34 cellular contexts compared by ENCODE assay signal in genomic region chr5:73599378-73599777, GRCh38. TPM values are rescaled to one million over a fixed set of nuclear protein-coding genes. Genes with fewer than 3 reads are reported as not detected.
"Had no signal": no experiment of that assay in that cellular context is flagged by ENCODE, and none has a peak within 500 bp of the region (broad histone marks: within the 10 kb centered on the region; RNA-seq: fewer than 3 reads in every experiment).

No MANE protein-coding gene starts in this region.

- H3K4me1 ChIP-seq: adrenal gland, body of pancreas, breast epithelium had no signal

- H3K27ac ChIP-seq: adrenal gland, body of pancreas, brain microvascular endothelial cell, breast epithelium, VCaP had no signal

- H3K36me3 ChIP-seq: adrenal gland, brain microvascular endothelial cell, breast epithelium had no signal

- H3K4me3 ChIP-seq: adrenal gland, body of pancreas, breast epithelium had no signal

- FAIRE-seq: astrocyte, TTC549 had no signal

- DNase-seq: activated B cell treated with CpG ODN at 0.5 μM for 24 hours; activated CD4-positive, alpha-beta memory T cell treated with anti-CD3 and anti-CD28 coated beads for 36 hours; activated CD4-positive, alpha-beta T cell treated with anti-CD3 and anti-CD28 coated beads for 4 hours; activated CD4-positive, alpha-beta T cell treated with anti-CD3 and anti-CD28 coated beads, Interleukin-2, amount 10 ng/mL, durations not matched to agents 24 days and 14 days; activated CD4-positive, alpha-beta T cell treated with anti-CD3 and anti-CD28 coated beads, Interleukin-2, amount 50 U/mL, for 1 hour; activated CD4-positive, alpha-beta T cell treated with anti-CD3 and anti-CD28 coated beads, Interleukin-2, amount 50 U/mL, for 4 hours; activated CD4-positive, CD25-positive, alpha-beta regulatory T cell treated with anti-CD3 and anti-CD28 coated beads, Interleukin-2, amount 50 U/mL, for 72 hours; activated CD8-positive, alpha-beta memory T cell treated with anti-CD3 and anti-CD28 coated beads, Interleukin-2, amount 50 U/mL, for 4 hours; activated CD8-positive, alpha-beta T cell treated with anti-CD3 and anti-CD28 coated beads for 36 hours; activated effector memory CD4-positive, alpha-beta T cell treated with anti-CD3 and anti-CD28 coated beads, Interleukin-2, amount 50 U/mL, for 16 hours; activated gamma-delta T cell treated with Interleukin-2 at 50 U/mL for 16 hours; activated naive CD4-positive, alpha-beta T cell; activated naive CD4-positive, alpha-beta T cell treated with anti-CD3 and anti-CD28 coated beads for 36 hours; activated naive CD4-positive, alpha-beta T cell treated with anti-CD3 and anti-CD28 coated beads, Interleukin-2, amount 50 U/mL, for 16 hours; activated naive CD8-positive, alpha-beta T cell treated with anti-CD3 and anti-CD28 coated beads for 36 hours; activated T-cell treated with anti-CD3 and anti-CD28 coated beads for 4 hours; activated T-cell treated with anti-CD3 and anti-CD28 coated beads, Interleukin-2, amount 50 U/mL, for 1 hour; activated T-cell treated with anti-CD3 and anti-CD28 coated beads, Interleukin-2, amount 50 U/mL, for 4 hours; activated T-cell treated with anti-CD3 and anti-CD28 coated beads, Interleukin-2, amount 50 U/mL, for 72 hours; adrenal gland; amniotic stem cell; aorta; body of pancreas; brain microvascular endothelial cell; central memory CD4-positive, alpha-beta T cell; T-helper 2 cell; T-helper 9 cell had no signal

- ATAC-seq: activated CD8-positive, alpha-beta T cell treated with anti-CD3 and anti-CD28 coated beads for 36 hours; activated naive CD4-positive, alpha-beta T cell treated with anti-CD3 and anti-CD28 coated beads, Interleukin-2, amount 50 U/mL, for 72 hours; activated T-cell treated with anti-CD3 and anti-CD28 coated beads, Interleukin-2, amount 50 U/mL, for 4 hours; activated T-cell treated with anti-CD3 and anti-CD28 coated beads, Interleukin-2, amount 50 U/mL, for 72 hours; activated T-helper 17 cell treated with anti-CD3 and anti-CD28 coated beads, Interleukin-2, amount 50 U/mL, for 72 hours; body of pancreas had no signal

- H3K27me3 ChIP-seq: adrenal gland, body of pancreas, brain microvascular endothelial cell, breast epithelium had no signal

- H3K9me3 ChIP-seq: adrenal gland, body of pancreas had no signal

RNA-seq across cellular contexts. Expression of gene ARHGEF28, which starts 26.6 kb away (rescaled TPM):
- total RNA-seq: activated B cell treated with CpG ODN at 0.5 μM for 24 hours; activated CD8-positive, alpha-beta memory T cell treated with anti-CD3 and anti-CD28 coated beads for 36 hours; activated naive CD4-positive, alpha-beta T cell treated with anti-CD3 and anti-CD28 coated beads for 36 hours; activated naive CD8-positive, alpha-beta T cell treated with anti-CD3 and anti-CD28 coated beads for 36 hours had no signal
